Comparison of ENCODE assay signal across 8 cellular contexts in genomic region chr2:187581125-187581896, GRCh38. TPM values are rescaled to one million over a fixed set of nuclear protein-coding genes. Genes with fewer than 3 reads are reported as not detected.
DNase-seq lines count a peak whose midpoint lies in the region; ATAC-seq, FAIRE-seq and TF ChIP-seq lines count a peak whose summit lies in the region.

No MANE protein-coding gene starts in this region.

- in situ Hi-C loops in G401 (cut with HindIII; ENCODE audit: low sequenced_read_pairs) = no loop called here
- in situ Hi-C loops in GM12878 (cut with MboI) = loop anchor here (5.0 kb wide), 1 partner anchor 266 kb away; no protein-coding TSS in a partner anchor

- WGBS in GM12878 (ENCODE audit: insufficient coverage, insufficient replicate concordance, low lambda C conversion rate, missing lambda C conversion rate) = 10% methylated on average over 4 of the region's 4 CpGs

- TF ChIP-seq CTCF in 22Rv1 (IDR thresholded peaks at IDR 0.05) (peak; percentile 69), GM12878 (IDR thresholded peaks at IDR 0.05 in 2 of 3, conservative IDR thresholded peaks at IDR 0.05 in 1 of 3; ENCODE audit: control insufficient read depth in 2 of 3, extremely low read depth in 1 of 3, insufficient read depth in 1 of 3, low read depth in 3 of 3, low read length in 3 of 3) (peak; percentile 54 to 68 (median 61); a peak in 5 of 6 replicates), tibial artery (IDR thresholded peaks at IDR 0.05) (peak; percentile 63 to 80)

- intact Hi-C loops in GM12878 (cut with micrococcal nuclease; ENCODE audit: unreplicated experiment) (loop anchor here (1.0 to 10.0 kb wide), 4 partner anchors 262 to 931 kb away; no protein-coding TSS in a partner anchor), tibial artery (cut with DNase I; ENCODE audit: low total_unique reads) (loop anchor here (10.0 kb wide), 1 partner anchor 933 kb away; no protein-coding TSS in a partner anchor)

- H3K27ac ChIP-seq in 22Rv1 (no peak overlapping the region; the same call in 1 of the 2 replicates), GM12878 (ENCODE audit: control insufficient read depth, insufficient read depth) (no peak overlapping the region), tibial artery (peak overlapping the region in 1 of 2 donors; percentile 11)

- POLR2A ChIA-PET in GM12878 (lab: Charles Lee) = interaction anchor here (1.8 kb wide), 1 partner anchor 81 kb away, joined by 11 read pairs; no protein-coding TSS in a partner anchor

- CTCF ChIA-PET in GM12878 (lab: Yijun Ruan, JAX) = interaction anchor here (0.7 to 15.4 kb wide), 56 partner anchors 8 to 1831 kb away, joined by 3 to 562 read pairs (median 4); no protein-coding TSS in a partner anchor

- H3K9ac ChIP-seq in GM12878 (ENCODE audit: control insufficient read depth, insufficient read depth, low read length) = no peak overlapping the region

- H3K9me3 ChIP-seq in GM12878 (replicated peaks; ENCODE audit: control insufficient read depth, insufficient read depth, low read length) (no peaks in the 10 kb centered on the region), tibial artery (no peaks in the 10 kb centered on the region)

- RAD21 ChIA-PET in GM12878 (lab: Charles Lee; ENCODE audit: unreplicated experiment) = interaction anchor here (0.7 to 7.9 kb wide), 21 partner anchors 11 to 788 kb away, joined by 3 to 297 read pairs (median 5); partner anchors contain the start of gene TFPI

- H3K36me3 ChIP-seq in GM12878 (ENCODE audit: control insufficient read depth in 2 of 2, insufficient read depth in 2 of 2, low read length in 1 of 2) (no peaks in the 10 kb centered on the region), tibial artery (no peaks in the 10 kb centered on the region)

- 0 out of 2 replicates have a peak overlapping the region, but pooled peaks have one; percentile 12 for H2AFZ ChIP-seq in GM12878 (ENCODE audit: control insufficient read depth, low read depth, low read length)

- H3K27me3 ChIP-seq in GM12878 (replicated peaks in 1 of 2; ENCODE audit: control insufficient read depth in 2 of 2, insufficient read depth in 2 of 2, low read length in 1 of 2) = no peaks in the 10 kb centered on the region
- H3K27me3 ChIP-seq in tibial artery = no peaks in the 10 kb centered on the region

- peak; percentile 66 for ATAC-seq in HG02852 (IDR thresholded peaks at IDR 0.05; ENCODE audit: unreplicated experiment)
- ATAC-seq in GM12878 = peak; percentile 74
- peak; percentile 91 for ATAC-seq in left lobe of liver
- no peak for ATAC-seq in GM21381 (IDR thresholded peaks at IDR 0.05; ENCODE audit: unreplicated experiment)

- H3K4me3 ChIP-seq in GM12878 = no peak overlapping the region
- H3K4me3 ChIP-seq in tibial artery = peak overlapping the region; percentile 32 to 33

- TF ChIP-seq EP300 in GM12878 (IDR thresholded peaks at IDR 0.05; ENCODE audit: borderline replicate concordance in 1 of 2, control insufficient read depth in 1 of 2, low read depth in 2 of 2, low read length in 2 of 2) = no peak

- H3K79me2 ChIP-seq in GM12878 (ENCODE audit: control insufficient read depth, insufficient read depth, low read length) = no peaks in the 10 kb centered on the region

- SMC1A ChIA-PET in GM12878 (lab: Charles Lee; ENCODE audit: uncharacterized antibody, unreplicated experiment) = interaction anchor here (0.6 to 10.7 kb wide), 30 partner anchors 8 to 1830 kb away, joined by 3 to 389 read pairs (median 4); partner anchors contain the start of genes CALCRL and TFPI

- BruUV-seq in GM12878 (replicated peaks; lab: Mats Ljungman, UMichigan) = no TSS peak

- peak; percentile 74 for FAIRE-seq in GM12878 (lab: Jason Lieb, UNC)

- H3K4me2 ChIP-seq in GM12878 (ENCODE audit: control insufficient read depth, insufficient read depth) = no peak overlapping the region

- TF ChIP-seq RAD21 in GM12878 (IDR thresholded peaks at IDR 0.05; ENCODE audit: insufficient read depth, low read depth, low read length) = peak; percentile 45

- no peaks in the 10 kb centered on the region for H3K4me1 ChIP-seq in GM12878 (ENCODE audit: control insufficient read depth, insufficient read depth, low read length)
- peaks cover 0 to 4% (median 0%) of the 10 kb centered on the region in 4 donors for H3K4me1 ChIP-seq in tibial artery

- DNase-seq in G401 (ENCODE audit: low spot score) (peak; percentile 23), NCI-H345 (lab: John Stamatoyannopoulos, UW) (peak; percentile 46), GM12878 (ENCODE audit: low read depth, low spot score) (no peak), left lobe of liver (ENCODE audit: low spot score) (no peak), tibial artery (no peak)

- no peaks in the 10 kb centered on the region for H4K20me1 ChIP-seq in GM12878 (ENCODE audit: control insufficient read depth, insufficient read depth)

- TF ChIP-seq POLR2A in GM12878 (IDR thresholded peaks at IDR 0.05; ENCODE audit: low read depth, low read length) = no peak

TF ChIP-seq in GM12878, 131 proteins besides CTCF, POLR2A, EP300 and RAD21:
- no peak for TF ChIP-seq SRF (IDR thresholded peaks at IDR 0.05; ENCODE audit: low read depth in 2 of 2, low read length in 2 of 2)
- no peak for TF ChIP-seq STAT3 (IDR thresholded peaks at IDR 0.05; ENCODE audit: low read depth, low read length)
- no peak for TF ChIP-seq ASH2L (IDR thresholded peaks at IDR 0.05; ENCODE audit: borderline replicate concordance, low read depth)
- no peak for TF ChIP-seq YBX1 (IDR thresholded peaks at IDR 0.05)
- TF ChIP-seq LARP7 (IDR thresholded peaks at IDR 0.05) = no peak
- no peak for TF ChIP-seq MTA3 (IDR thresholded peaks at IDR 0.05; ENCODE audit: borderline replicate concordance, low read length)
- TF ChIP-seq POLR2AphosphoS2 (IDR thresholded peaks at IDR 0.05; ENCODE audit: low read depth, low read length) = no peak
- TF ChIP-seq SMC3 (IDR thresholded peaks at IDR 0.05; ENCODE audit: borderline replicate concordance, low read length) = peak; percentile 65; the same call in 1 of the 2 replicates

RNA-seq across cellular contexts. Expression of gene TFPI, which starts 27.1 kb away (rescaled TPM):
- total RNA-seq in G401 (2014; rRNA removed; shearing (Covaris generic)) = 41.1 and 51.8 TPM in 2 replicates
- total RNA-seq in GM12878 (2013; cell fraction: nucleolus; rRNA removed) = 4.2 TPM in 2 replicates
- 0.17 and 0.60 TPM in 2 replicates for total RNA-seq in GM12878 (2014; rRNA removed)
- total RNA-seq in GM12878 (2014; rRNA removed; fragmentation: Illumina TruSeq; extraction: Trizol) = 0.18 and 0.37 TPM in 2 replicates
- 0.29 and 0.41 TPM in 2 replicates for total RNA-seq in GM12878 (2021)
- polyA plus RNA-seq in GM12878 (2011; ENCODE audit: low read depth) = not detected
- polyA plus RNA-seq in GM12878 (2011; rRNA removed) = 0.07 and 0.29 TPM in 2 replicates
- polyA plus RNA-seq in GM12878 (2011; cell fraction: cytosol; rRNA removed) = 0.10 TPM in 1 of 2 replicates, not detected in the other
- polyA plus RNA-seq in GM12878 (2011; cell fraction: nucleus; rRNA removed) = 0.03 and 0.04 TPM in 2 replicates
- 0.15 and 0.23 TPM in 2 replicates for polyA plus RNA-seq in GM12878 (2012)
- 0.40 and 2.3 TPM in 2 replicates for polyA plus RNA-seq in GM12878 (2014; fragmentation: Illumina TruSeq; extraction: Trizol)
- polyA plus RNA-seq in GM12878 (2014; fragmentation: Nextera tagmentation; extraction: Ambion mirVana) = under 1 TPM; 0.42 to 0.53 TPM
- 0.04 and 0.59 TPM in 2 replicates for polyA plus RNA-seq in GM12878 (2014; rRNA removed)
- under 1 TPM; 0.27 to 0.29 TPM for polyA plus RNA-seq in GM12878 (2016; fragmentation: Nextera tagmentation; extraction: Ambion mirVana)
- polyA minus RNA-seq in GM12878 (2011; rRNA and poly(A)+ RNA removed) = 0.10 and 0.44 TPM in 2 replicates
- polyA minus RNA-seq in GM12878 (2011; cell fraction: cytosol; rRNA and poly(A)+ RNA removed) = 1.5 TPM in 1 of 2 replicates, not detected in the other
- 0.10 and 0.24 TPM in 2 replicates for polyA minus RNA-seq in GM12878 (2011; cell fraction: nucleus; rRNA and poly(A)+ RNA removed)
- total RNA-seq in left lobe of liver = 144 TPM

Comparison
In these comparisons a context has a peak if more than half of its experiments do, and no peak if none do; other contexts are left out.
1. DNase-seq: peak in G401 (single experiment) and NCI-H345 (single experiment); none in GM12878 (single experiment), left lobe of liver (single experiment) and tibial artery (0 of 2).
2. Peak in every context shown above with its lines, with median percentiles within 50 percentile points of each other: CTCF ChIP-seq.